ENCODE assay signal across 13 cellular contexts in the genomic region with DNA sequence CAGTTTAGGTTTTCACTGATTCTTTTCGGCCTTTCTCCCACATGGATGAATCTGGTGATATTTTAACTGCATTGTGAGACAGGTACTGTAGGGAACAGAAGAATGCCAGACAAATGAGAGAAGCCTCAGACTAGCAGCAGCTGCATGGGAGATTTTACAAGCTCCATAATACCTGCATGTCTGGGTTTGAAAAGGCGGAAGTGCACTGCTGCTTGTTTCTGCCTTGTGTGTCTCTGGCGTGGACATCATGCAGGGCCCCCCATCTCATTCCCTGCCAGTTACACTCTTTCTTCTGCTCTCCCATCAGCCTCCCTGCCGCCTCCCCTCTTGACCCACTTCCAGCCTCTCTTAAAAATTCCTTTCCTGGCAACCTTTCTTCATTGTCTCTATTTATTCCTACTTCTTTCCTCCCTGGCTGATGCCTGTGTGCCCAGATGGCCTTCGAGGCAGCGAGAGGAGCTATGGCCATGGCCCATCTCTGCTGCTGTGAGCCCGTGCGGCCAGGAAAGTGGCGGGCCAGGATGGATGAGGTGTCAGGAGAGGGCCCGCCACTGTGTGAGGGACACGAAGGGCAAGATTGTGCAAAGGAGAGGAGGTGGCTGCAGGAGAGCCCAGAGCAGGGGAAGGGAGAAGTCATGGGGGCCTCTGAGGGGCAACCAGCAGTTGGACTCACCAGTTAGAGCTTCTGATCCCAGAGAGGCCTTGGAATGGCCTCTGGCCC. TPM values are rescaled to one million over a fixed set of nuclear protein-coding genes. Genes with fewer than 3 reads are reported as not detected.
DNase-seq lines count a peak whose midpoint lies in the region; ATAC-seq and TF ChIP-seq lines count a peak whose summit lies in the region.
"Had no signal": no experiment of that assay in that cellular context is flagged by ENCODE, and none has a peak within 500 bp of the region (broad histone marks: within the 10 kb centered on the region; RNA-seq: fewer than 3 reads in every experiment).

No MANE protein-coding gene starts in this region.

- no peaks in the 10 kb centered on the region; the same call in 1 of the 2 replicates for H3K4me1 ChIP-seq in PC-3 (ENCODE audit: insufficient read depth, low read length)
- no peaks in the 10 kb centered on the region for H3K4me1 ChIP-seq in endodermal cell (ENCODE audit: control insufficient read depth, insufficient read depth, low read length)
- H3K4me1 ChIP-seq in lung (ENCODE audit: control insufficient read depth in 2 of 2, insufficient read depth in 2 of 2, low read length in 2 of 2): peaks cover 0 to 18% of the 10 kb centered on the region in 2 donors
- H3K4me1 ChIP-seq: parathyroid adenoma had no signal

- DNase-seq in PC-3 (no peak), endodermal cell (no peak), lung (ENCODE audit: low spot score) (no peak), epidermal melanocyte (ENCODE audit: insufficient read length, low spot score) (no peak), mesenteric fat pad (ENCODE audit: low spot score) (no peak)
- DNase-seq: MM.1S, NCI-H2227 treated with DMSO at 0.1 percent for 48 hours, T-helper 9 cell had no signal

- no peaks in the 10 kb centered on the region for H3K27me3 ChIP-seq in PC-3 (ENCODE audit: low read length)
- H3K27me3 ChIP-seq in endodermal cell (ENCODE audit: control insufficient read depth, insufficient read depth, low read length, poor library complexity, severe bottlenecking): no peaks in the 10 kb centered on the region
- no peaks in the 10 kb centered on the region for H3K27me3 ChIP-seq in lung (ENCODE audit: control insufficient read depth, insufficient read depth)

- POLR2A ChIA-PET in PC-3 (lab: Charles Lee; ENCODE audit: unreplicated experiment): no interaction called here

- no peaks in the 10 kb centered on the region for H3F3A ChIP-seq in PC-3 (ENCODE audit: low read length, unreplicated experiment)

- H3K27me3 Mint-ChIP-seq in endodermal cell (ENCODE audit: insufficient read depth): no peaks in the 10 kb centered on the region
- no peaks in the 10 kb centered on the region for H3K27me3 Mint-ChIP-seq in activated T-helper 17 cell treated with anti-CD3 and anti-CD28 coated beads, Interleukin-2, amount 50 U/mL, for 72 hours
- H3K27me3 Mint-ChIP-seq: activated naive CD4-positive, alpha-beta T cell treated with anti-CD3 and anti-CD28 coated beads, Interleukin-2, amount 50 U/mL, for 24 hours had no signal

- H3K79me2 ChIP-seq in PC-3 (ENCODE audit: low read length): no peaks in the 10 kb centered on the region
- H3K79me2 ChIP-seq: parathyroid adenoma had no signal

- H3K9me3 ChIP-seq in PC-3 (ENCODE audit: low read length) (no peaks in the 10 kb centered on the region), endodermal cell (ENCODE audit: control insufficient read depth, low read length) (no peaks in the 10 kb centered on the region), lung (ENCODE audit: control insufficient read depth in 2 of 2, insufficient read depth in 1 of 2, low read length in 1 of 2) (no peaks in the 10 kb centered on the region)

- H3K4me3 ChIP-seq in PC-3 (ENCODE audit: low read length) (no peak overlapping the region), endodermal cell (ENCODE audit: low read length) (no peak overlapping the region), lung (no peak overlapping the region), skin epidermis (no peak overlapping the region)

- no peaks in the 10 kb centered on the region for H3K9me3 Mint-ChIP-seq in endodermal cell
- no peaks in the 10 kb centered on the region for H3K9me3 Mint-ChIP-seq in activated T-helper 17 cell treated with anti-CD3 and anti-CD28 coated beads, Interleukin-2, amount 50 U/mL, for 72 hours
- H3K9me3 Mint-ChIP-seq: activated naive CD4-positive, alpha-beta T cell treated with anti-CD3 and anti-CD28 coated beads, Interleukin-2, amount 50 U/mL, for 24 hours had no signal

- peaks cover 54% of the 10 kb centered on the region for H3K36me3 Mint-ChIP-seq in endodermal cell (ENCODE audit: low read depth)
- no peaks in the 10 kb centered on the region for H3K36me3 Mint-ChIP-seq in activated T-helper 17 cell treated with anti-CD3 and anti-CD28 coated beads, Interleukin-2, amount 50 U/mL, for 72 hours (ENCODE audit: low read depth)

- BruUV-seq in PC-3 (replicated peaks; lab: Mats Ljungman, UMichigan): no TSS peak

- H3K27ac Mint-ChIP-seq in endodermal cell: peak overlapping the region; percentile 28
- H3K27ac Mint-ChIP-seq in activated T-helper 17 cell treated with anti-CD3 and anti-CD28 coated beads, Interleukin-2, amount 50 U/mL, for 72 hours: no peak overlapping the region
- H3K27ac Mint-ChIP-seq: activated naive CD4-positive, alpha-beta T cell treated with anti-CD3 and anti-CD28 coated beads, Interleukin-2, amount 50 U/mL, for 24 hours had no signal

- WGBS in endodermal cell (ENCODE audit: insufficient coverage in 1 of 2, insufficient read length in 1 of 2), 2 experiments: 91 to 98% methylated on average over 4 to 10 of the region's 11 CpGs
- WGBS in lung, 2 donors: 53 to 68% methylated on average over 11 of the region's 11 CpGs

- H3K27ac ChIP-seq in PC-3 (ENCODE audit: low read length) (peak overlapping the region; percentile 60), endodermal cell (ENCODE audit: low read depth, low read length) (no peak overlapping the region), lung (ENCODE audit: low read depth in 1 of 2, low read length in 1 of 2) (peak overlapping the region in 1 of 2 donors; percentile 34), skin epidermis (peak overlapping the region in 18 of 21 experiments; percentile 4 to 83 (median 64))
- H3K27ac ChIP-seq: parathyroid adenoma had no signal

- H2AFZ ChIP-seq in PC-3 (ENCODE audit: low read length): no peak overlapping the region
- H2AFZ ChIP-seq: parathyroid adenoma had no signal

- no peaks in the 10 kb centered on the region for H3K4me1 Mint-ChIP-seq in endodermal cell
- no peaks in the 10 kb centered on the region for H3K4me1 Mint-ChIP-seq in activated T-helper 17 cell treated with anti-CD3 and anti-CD28 coated beads, Interleukin-2, amount 50 U/mL, for 72 hours
- H3K4me1 Mint-ChIP-seq: activated naive CD4-positive, alpha-beta T cell treated with anti-CD3 and anti-CD28 coated beads, Interleukin-2, amount 50 U/mL, for 24 hours had no signal

- no peaks in the 10 kb centered on the region for H4K20me1 ChIP-seq in PC-3 (ENCODE audit: low read length)

- intact Hi-C loops in PC-3 (cut with micrococcal nuclease): no loop called here

- H3K4me2 ChIP-seq in PC-3 (ENCODE audit: low read length): no peak overlapping the region

- H3K9ac ChIP-seq in PC-3 (ENCODE audit: low read length): peak overlapping the region; percentile 17; the same call in 1 of the 2 replicates
- H3K9ac ChIP-seq in endodermal cell (ENCODE audit: extremely low read depth, low read length, poor library complexity, severe bottlenecking): no peak overlapping the region
- H3K9ac ChIP-seq: parathyroid adenoma had no signal

- no peaks in the 10 kb centered on the region for H3K36me3 ChIP-seq in PC-3 (ENCODE audit: low read depth, low read length)
- H3K36me3 ChIP-seq in endodermal cell (ENCODE audit: control insufficient read depth, insufficient read depth, low read length): peaks cover 37% of the 10 kb centered on the region
- peaks cover 0 to 13% of the 10 kb centered on the region in 2 donors for H3K36me3 ChIP-seq in lung (ENCODE audit: control insufficient read depth in 2 of 2, insufficient read depth in 2 of 2, low read length in 2 of 2)

- no peak overlapping the region for H3K4me3 Mint-ChIP-seq in endodermal cell
- H3K4me3 Mint-ChIP-seq in activated T-helper 17 cell treated with anti-CD3 and anti-CD28 coated beads, Interleukin-2, amount 50 U/mL, for 72 hours: no peak overlapping the region
- H3K4me3 Mint-ChIP-seq: activated naive CD4-positive, alpha-beta T cell treated with anti-CD3 and anti-CD28 coated beads, Interleukin-2, amount 50 U/mL, for 24 hours had no signal

- no peaks in the 10 kb centered on the region for H3K9me2 ChIP-seq in PC-3 (replicated peaks; ENCODE audit: low read length)

- ATAC-seq in PC-3 (peak; percentile 22; the same call in 1 of the 2 replicates), lung (ENCODE audit: insufficient read depth, low FRiP score) (peak; percentile 11), HG03280 (IDR thresholded peaks at IDR 0.05; ENCODE audit: unreplicated experiment) (no peak)
- no peak for ATAC-seq in activated T-helper 17 cell treated with anti-CD3 and anti-CD28 coated beads, Interleukin-2, amount 50 U/mL, for 72 hours (replicated peaks)

- TF ChIP-seq CTCF in PC-3 (conservative IDR thresholded peaks at IDR 0.05; ENCODE audit: low read depth, low read length) (no peak), endodermal cell (conservative IDR thresholded peaks at IDR 0.05) (no peak), lung (IDR thresholded peaks at IDR 0.05; ENCODE audit: control extremely low read depth, extremely low read depth) (no peak)

- CTCF ChIA-PET in PC-3 (lab: Charles Lee): interaction anchor here (0.6 kb wide), 1 partner anchor 1856 kb away, joined by 7 read pairs; no protein-coding TSS in a partner anchor

RNA-seq across cellular contexts. Expression of a gene that starts 33.8 kb away (rescaled TPM):
- total RNA-seq in PC-3 (2014; rRNA removed) (38.2 and 45.6 TPM in 2 replicates), endodermal cell (10 to 100 TPM; 68.0 to 88.9 TPM), lung (10 to 100 TPM; 60.8 to 62.2 TPM), mesenteric fat pad (31.8 TPM)
- polyA plus RNA-seq in endodermal cell (2013, experiment 1 of 2): 62.2 TPM
- polyA plus RNA-seq in endodermal cell (2013, experiment 2 of 2): 51.6 TPM
- 10 to 100 TPM; 43.4 to 65.4 TPM for polyA plus RNA-seq in lung
- total RNA-seq in activated T-helper 17 cell treated with anti-CD3 and anti-CD28 coated beads, Interleukin-2, amount 50 U/mL, for 72 hours: 10 to 100 TPM; 18.3 to 23.7 TPM

Comparison
In these comparisons a context has a peak if more than half of its experiments do, and no peak if none do; other contexts are left out.
1. ATAC-seq: peak in PC-3 (single experiment) and lung (single experiment); none in HG03280 (single experiment) and activated T-helper 17 cell treated with anti-CD3 and anti-CD28 coated beads, Interleukin-2, amount 50 U/mL, for 72 hours (single experiment).